13 cellular contexts compared by ENCODE assay signal in the genomic region with DNA sequence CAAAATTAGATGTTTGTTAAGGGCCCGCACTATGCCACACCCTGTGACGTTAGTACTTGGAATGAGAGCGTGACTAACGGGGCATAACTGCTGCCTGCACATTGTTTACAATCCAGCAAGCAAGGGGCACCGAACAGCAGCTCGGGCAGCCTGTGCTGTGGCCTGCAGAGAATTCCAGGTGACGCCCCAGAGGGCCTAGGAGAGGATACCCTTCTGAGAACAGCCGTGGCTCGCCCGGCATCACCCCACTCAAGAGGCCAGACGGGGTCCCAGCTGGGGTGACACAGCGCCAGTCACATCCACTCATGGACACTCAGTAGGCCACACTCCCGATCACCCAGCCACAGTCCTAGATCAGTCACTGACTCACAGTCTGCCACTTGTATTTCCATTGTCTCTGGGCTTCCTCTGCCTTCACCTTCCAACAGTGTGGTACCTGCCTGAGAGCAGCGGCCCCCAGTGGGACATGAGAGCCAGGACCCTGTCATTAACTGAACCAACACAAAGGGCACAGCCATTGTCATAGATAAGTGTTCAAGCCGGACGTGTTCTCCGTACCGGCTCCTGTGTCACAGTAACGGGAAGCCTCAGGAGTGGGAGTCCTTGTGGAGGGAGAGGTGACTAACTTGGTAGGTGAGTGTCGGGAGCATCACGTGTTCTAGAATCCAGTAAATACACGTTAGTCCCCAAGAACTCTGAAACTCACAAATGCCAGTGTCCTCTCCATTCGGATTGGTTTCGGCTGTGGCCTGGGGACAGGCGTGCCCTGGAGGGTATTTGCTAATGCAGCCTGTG. TPM values are rescaled to one million over a fixed set of nuclear protein-coding genes. Genes with fewer than 3 reads are reported as not detected.
DNase-seq lines count a peak whose midpoint lies in the region; ATAC-seq and TF ChIP-seq lines count a peak whose summit lies in the region.
"Had no signal": no experiment of that assay in that cellular context is flagged by ENCODE, and none has a peak within 500 bp of the region (broad histone marks: within the 10 kb centered on the region; RNA-seq: fewer than 3 reads in every experiment).

No MANE protein-coding gene starts in this region.

- no peaks in the 10 kb centered on the region for H3K27me3 Mint-ChIP-seq in activated CD4-positive, alpha-beta T cell treated with anti-CD3 and anti-CD28 coated beads for 36 hours
- no peaks in the 10 kb centered on the region for H3K27me3 Mint-ChIP-seq in activated T-helper 1 cell treated with anti-CD3 and anti-CD28 coated beads, Interleukin-12 subunit alpha, Interleukin-12 subunit beta, Interleukin-2, Interleukin-4 antibody, amounts not matched to agents 30 ng/mL and 10 ng/mL and 1 ng/mL, durations not matched to agents 14 hours and 24 hours and 36 hours (ENCODE audit: insufficient read depth)

- peak overlapping the region; percentile 60 for H3K27ac ChIP-seq in osteoblast (ENCODE audit: low read depth, low read length)

- peaks cover 4% of the 10 kb centered on the region for H3K9me3 Mint-ChIP-seq in activated CD4-positive, alpha-beta T cell treated with anti-CD3 and anti-CD28 coated beads for 36 hours (ENCODE audit: low read depth)
- peaks cover 15% of the 10 kb centered on the region for H3K9me3 Mint-ChIP-seq in activated T-helper 1 cell treated with anti-CD3 and anti-CD28 coated beads, Interleukin-12 subunit alpha, Interleukin-12 subunit beta, Interleukin-2, Interleukin-4 antibody, amounts not matched to agents 30 ng/mL and 10 ng/mL and 1 ng/mL, durations not matched to agents 14 hours and 24 hours and 36 hours

- no peak overlapping the region for H3K27ac Mint-ChIP-seq in activated CD4-positive, alpha-beta T cell treated with anti-CD3 and anti-CD28 coated beads for 36 hours
- no peak overlapping the region for H3K27ac Mint-ChIP-seq in activated T-helper 1 cell treated with anti-CD3 and anti-CD28 coated beads, Interleukin-12 subunit alpha, Interleukin-12 subunit beta, Interleukin-2, Interleukin-4 antibody, amounts not matched to agents 30 ng/mL and 10 ng/mL and 1 ng/mL, durations not matched to agents 14 hours and 24 hours and 36 hours

- H3K4me3 ChIP-seq in BJ (ENCODE audit: low read depth, low read length), result no peak overlapping the region
- no peak overlapping the region for H3K4me3 ChIP-seq in epithelial cell of esophagus (ENCODE audit: low read length)
- no peak overlapping the region for H3K4me3 ChIP-seq in osteoblast (ENCODE audit: insufficient read depth, low read length)
- H3K4me3 ChIP-seq: K562 had no signal

- peaks cover 29% of the 10 kb centered on the region for H3K79me2 ChIP-seq in osteoblast (ENCODE audit: insufficient read depth, low read length)

- intact Hi-C loops in activated CD4-positive, alpha-beta T cell treated with anti-CD3 and anti-CD28 coated beads for 36 hours (cut with DNase I, micrococcal nuclease), result no loop called here
- intact Hi-C loops in activated T-helper 1 cell treated with anti-CD3 and anti-CD28 coated beads, Interleukin-12 subunit alpha, Interleukin-12 subunit beta, Interleukin-2, Interleukin-4 antibody, amounts not matched to agents 30 ng/mL and 10 ng/mL and 1 ng/mL, durations not matched to agents 14 hours and 24 hours and 36 hours (cut with micrococcal nuclease), result no loop called here

- CTCF ChIA-PET in BJ (lab: Yijun Ruan, JAX), result no interaction called here
- CTCF ChIA-PET in activated CD4-positive, alpha-beta T cell treated with anti-CD3 and anti-CD28 coated beads for 36 hours (lab: Charles Lee), result no interaction called here

- peak; percentile 79 for DNase-seq in BJ (ENCODE audit: low read depth)
- DNase-seq in LHCN-M2 (ENCODE audit: low read depth), result peak; percentile 89
- peak; percentile 72 for DNase-seq in epithelial cell of esophagus (ENCODE audit: low read depth)
- peak; percentile 91 for DNase-seq in osteoblast (ENCODE audit: insufficient read length, low spot score, missing footprints)
- no peak for DNase-seq in activated CD4-positive, alpha-beta T cell treated with anti-CD3 and anti-CD28 coated beads for 36 hours
- DNase-seq in activated CD4-positive, alpha-beta T cell treated with anti-CD3 and anti-CD28 coated beads, Interleukin-2, amount 50 U/mL, for 1 hour, result no peak
- DNase-seq in activated T-helper 1 cell treated with anti-CD3 and anti-CD28 coated beads, Interleukin-12 subunit alpha, Interleukin-12 subunit beta, Interleukin-2, Interleukin-4 antibody, amounts not matched to agents 30 ng/mL and 10 ng/mL and 1 ng/mL, durations not matched to agents 14 hours and 24 hours and 36 hours (ENCODE audit: low spot score), result no peak
- DNase-seq: activated gamma-delta T cell; NCI-H526; stimulated activated CD4-positive, alpha-beta T cell treated with anti-CD3 and anti-CD28 coated beads, Interleukin-15, amount 100 ng/mL, for 24 hours; T-helper 9 cell had no signal

- H2AFZ ChIP-seq in osteoblast (ENCODE audit: low read length), result peak overlapping the region; percentile 62

- no peak for ATAC-seq in activated CD4-positive, alpha-beta T cell treated with anti-CD3 and anti-CD28 coated beads for 36 hours
- ATAC-seq in GM18502 (IDR thresholded peaks at IDR 0.05; ENCODE audit: poor library complexity, unreplicated experiment), result no peak
- ATAC-seq: K562 had no signal

- peaks cover 24% of the 10 kb centered on the region for H3K4me1 ChIP-seq in osteoblast (ENCODE audit: insufficient read depth, low read length)

- H3K27me3 ChIP-seq in BJ (ENCODE audit: control insufficient read depth, insufficient read depth, low read length) (no peaks in the 10 kb centered on the region), osteoblast (ENCODE audit: insufficient read depth, low read length) (no peaks in the 10 kb centered on the region)

- peaks cover 34% of the 10 kb centered on the region for H3K4me1 Mint-ChIP-seq in activated CD4-positive, alpha-beta T cell treated with anti-CD3 and anti-CD28 coated beads for 36 hours
- H3K4me1 Mint-ChIP-seq in activated T-helper 1 cell treated with anti-CD3 and anti-CD28 coated beads, Interleukin-12 subunit alpha, Interleukin-12 subunit beta, Interleukin-2, Interleukin-4 antibody, amounts not matched to agents 30 ng/mL and 10 ng/mL and 1 ng/mL, durations not matched to agents 14 hours and 24 hours and 36 hours (ENCODE audit: low read depth), result no peaks in the 10 kb centered on the region

- H4K20me1 ChIP-seq in osteoblast (ENCODE audit: insufficient read depth, low read length), result no peaks in the 10 kb centered on the region

- POLR2A ChIA-PET in BJ (lab: Charles Lee), result no interaction called here
- POLR2A ChIA-PET in activated CD4-positive, alpha-beta T cell treated with anti-CD3 and anti-CD28 coated beads for 36 hours (lab: Charles Lee), result no interaction called here

- H3K4me2 ChIP-seq in osteoblast (ENCODE audit: insufficient read depth, low read length), result peak overlapping the region; percentile 16

- no peaks in the 10 kb centered on the region for H3K36me3 ChIP-seq in BJ (ENCODE audit: control insufficient read depth, insufficient read depth, low read length)
- H3K36me3 ChIP-seq in osteoblast (ENCODE audit: insufficient read depth, low read length), result peaks cover 11% of the 10 kb centered on the region

- no peak overlapping the region for H3K4me3 Mint-ChIP-seq in activated CD4-positive, alpha-beta T cell treated with anti-CD3 and anti-CD28 coated beads for 36 hours
- H3K4me3 Mint-ChIP-seq in activated T-helper 1 cell treated with anti-CD3 and anti-CD28 coated beads, Interleukin-12 subunit alpha, Interleukin-12 subunit beta, Interleukin-2, Interleukin-4 antibody, amounts not matched to agents 30 ng/mL and 10 ng/mL and 1 ng/mL, durations not matched to agents 14 hours and 24 hours and 36 hours, result no peak overlapping the region

- peaks cover 66% of the 10 kb centered on the region for H3K36me3 Mint-ChIP-seq in activated CD4-positive, alpha-beta T cell treated with anti-CD3 and anti-CD28 coated beads for 36 hours (ENCODE audit: low read depth)
- peaks cover 19% of the 10 kb centered on the region for H3K36me3 Mint-ChIP-seq in activated T-helper 1 cell treated with anti-CD3 and anti-CD28 coated beads, Interleukin-12 subunit alpha, Interleukin-12 subunit beta, Interleukin-2, Interleukin-4 antibody, amounts not matched to agents 30 ng/mL and 10 ng/mL and 1 ng/mL, durations not matched to agents 14 hours and 24 hours and 36 hours (ENCODE audit: low read depth)

- no peak for TF ChIP-seq CTCF in BJ (IDR thresholded peaks at IDR 0.05; ENCODE audit: insufficient read depth, low read depth, low read length)
- no peak for TF ChIP-seq CTCF in epithelial cell of esophagus (IDR thresholded peaks at IDR 0.05; ENCODE audit: insufficient read depth, low read depth, low read length, missing control alignments)
- no peak for TF ChIP-seq CTCF in osteoblast (IDR thresholded peaks at IDR 0.05; ENCODE audit: extremely low read depth, low read depth, low read length)

- H3K9me3 ChIP-seq in osteoblast (ENCODE audit: low read depth, low read length), result no peaks in the 10 kb centered on the region

RNA-seq across cellular contexts. Expression of a gene that starts 7.5 kb away (rescaled TPM):
- polyA plus RNA-seq in BJ (2011; rRNA removed), result 4.8 and 6.1 TPM in 2 replicates
- polyA minus RNA-seq in BJ (2011; rRNA and poly(A)+ RNA removed), result 6.2 and 9.2 TPM in 2 replicates
- total RNA-seq in LHCN-M2 (2014; rRNA removed) (12.6 and 16.1 TPM in 2 replicates), osteoblast (16.6 and 25.0 TPM in 2 replicates)
- 6.7 TPM for polyA plus RNA-seq in LHCN-M2 (2012)
- total RNA-seq in activated CD4-positive, alpha-beta T cell treated with anti-CD3 and anti-CD28 coated beads for 36 hours, result 10 to 100 TPM; 24.3 to 29.7 TPM
- total RNA-seq in activated T-helper 1 cell treated with anti-CD3 and anti-CD28 coated beads, Interleukin-12 subunit alpha, Interleukin-12 subunit beta, Interleukin-2, Interleukin-4 antibody, amounts not matched to agents 30 ng/mL and 10 ng/mL and 1 ng/mL, durations not matched to agents 14 hours and 24 hours and 36 hours, result 17.9 and 19.6 TPM in 2 replicates

Comparison
In these comparisons a context has a peak if more than half of its experiments do, and no peak if none do; other contexts are left out.
1. DNase-seq: peak in BJ (single experiment), LHCN-M2 (single experiment), epithelial cell of esophagus (single experiment) and osteoblast (single experiment); none in activated CD4-positive, alpha-beta T cell treated with anti-CD3 and anti-CD28 coated beads for 36 hours (single experiment), activated CD4-positive, alpha-beta T cell treated with anti-CD3 and anti-CD28 coated beads, Interleukin-2, amount 50 U/mL, for 1 hour (single experiment) and activated T-helper 1 cell treated with anti-CD3 and anti-CD28 coated beads, Interleukin-12 subunit alpha, Interleukin-12 subunit beta, Interleukin-2, Interleukin-4 antibody, amounts not matched to agents 30 ng/mL and 10 ng/mL and 1 ng/mL, durations not matched to agents 14 hours and 24 hours and 36 hours (single experiment).